3 cellular contexts compared by ENCODE assay signal in the genomic region with DNA sequence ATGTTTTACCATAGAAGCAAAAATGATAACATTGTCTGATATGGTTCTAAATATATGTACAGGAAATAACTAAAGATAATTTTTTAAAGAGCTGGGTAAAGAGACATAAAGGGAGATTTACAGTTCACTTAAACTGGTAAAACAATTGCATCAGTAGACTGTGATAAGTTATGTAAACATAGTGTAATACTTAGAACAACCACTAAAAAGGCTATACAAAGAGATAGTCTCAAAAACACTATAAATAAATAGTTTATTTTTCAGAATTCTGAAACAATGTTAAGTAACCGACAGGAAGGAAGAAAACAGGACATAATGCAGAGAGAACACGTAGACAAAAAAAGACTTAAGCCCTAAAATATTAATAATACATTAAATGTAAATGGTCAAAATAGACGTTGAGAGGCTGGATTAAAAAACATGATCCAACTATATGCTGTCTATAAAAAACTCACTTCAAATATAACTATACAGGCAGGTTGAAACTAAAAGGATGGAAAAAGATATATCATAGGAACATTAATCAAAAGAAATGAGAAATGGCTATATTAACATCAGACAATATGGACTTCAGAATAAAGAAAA.
TF ChIP-seq lines count a peak whose summit lies in the region.

No MANE protein-coding gene starts in this region.

TF ChIP-seq in HCT116, 20 proteins besides CTCF, POLR2A, EP300 and RAD21:
- TF ChIP-seq SIN3A (IDR thresholded peaks at IDR 0.05; ENCODE audit: low read depth) (no peak), CEBPB (IDR thresholded peaks at IDR 0.05; ENCODE audit: low read depth) (no peak), EZH2 (IDR thresholded peaks at IDR 0.05) (no peak), ELF1 (IDR thresholded peaks at IDR 0.05; ENCODE audit: borderline replicate concordance, low read depth) (no peak), YY1 (IDR thresholded peaks at IDR 0.05; ENCODE audit: extremely low read depth, insufficient replicate concordance, low read depth, low read length) (no peak), CBX3 (IDR thresholded peaks at IDR 0.05; ENCODE audit: low read depth) (no peak), ZFX (IDR thresholded peaks at IDR 0.05) (no peak), POLR2AphosphoS5 (IDR thresholded peaks at IDR 0.05; ENCODE audit: low read depth, low read length) (no peak), EZH2phosphoT487 (IDR thresholded peaks at IDR 0.05; ENCODE audit: borderline replicate concordance) (no peak), FOSL1 (IDR thresholded peaks at IDR 0.05; ENCODE audit: low read depth) (no peak), JUND (IDR thresholded peaks at IDR 0.05) (no peak), EGR1 (IDR thresholded peaks at IDR 0.05; ENCODE audit: low read depth) (no peak), TCF7L2 (IDR thresholded peaks at IDR 0.05; ENCODE audit: borderline replicate concordance, extremely low read depth, insufficient read depth, insufficient read length) (no peak), SP1 (IDR thresholded peaks at IDR 0.05; ENCODE audit: low read depth) (no peak)
- TF ChIP-seq, protein P1, sequence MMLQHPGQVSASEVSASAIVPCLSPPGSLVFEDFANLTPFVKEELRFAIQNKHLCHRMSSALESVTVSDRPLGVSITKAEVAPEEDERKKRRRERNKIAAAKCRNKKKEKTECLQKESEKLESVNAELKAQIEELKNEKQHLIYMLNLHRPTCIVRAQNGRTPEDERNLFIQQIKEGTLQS (IDR thresholded peaks at IDR 0.05) = no peak
- TF ChIP-seq, protein P2, sequence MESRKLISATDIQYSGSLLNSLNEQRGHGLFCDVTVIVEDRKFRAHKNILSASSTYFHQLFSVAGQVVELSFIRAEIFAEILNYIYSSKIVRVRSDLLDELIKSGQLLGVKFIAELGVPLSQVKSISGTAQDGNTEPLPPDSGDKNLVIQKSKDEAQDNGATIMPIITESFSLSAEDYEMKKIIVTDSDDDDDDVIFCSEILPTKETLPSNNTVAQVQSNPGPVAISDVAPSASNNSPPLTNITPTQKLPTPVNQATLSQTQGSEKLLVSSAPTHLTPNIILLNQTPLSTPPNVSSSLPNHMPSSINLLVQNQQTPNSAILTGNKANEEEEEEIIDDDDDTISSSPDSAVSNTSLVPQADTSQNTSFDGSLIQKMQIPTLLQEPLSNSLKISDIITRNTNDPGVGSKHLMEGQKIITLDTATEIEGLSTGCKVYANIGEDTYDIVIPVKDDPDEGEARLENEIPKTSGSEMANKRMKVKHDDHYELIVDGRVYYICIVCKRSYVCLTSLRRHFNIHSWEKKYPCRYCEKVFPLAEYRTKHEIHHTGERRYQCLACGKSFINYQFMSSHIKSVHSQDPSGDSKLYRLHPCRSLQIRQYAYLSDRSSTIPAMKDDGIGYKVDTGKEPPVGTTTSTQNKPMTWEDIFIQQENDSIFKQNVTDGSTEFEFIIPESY (IDR thresholded peaks at IDR 0.05; ENCODE audit: extremely low read depth, insufficient replicate concordance, low read length) = no peak
- TF ChIP-seq, protein P3, sequence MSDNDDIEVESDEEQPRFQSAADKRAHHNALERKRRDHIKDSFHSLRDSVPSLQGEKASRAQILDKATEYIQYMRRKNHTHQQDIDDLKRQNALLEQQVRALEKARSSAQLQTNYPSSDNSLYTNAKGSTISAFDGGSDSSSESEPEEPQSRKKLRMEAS (IDR thresholded peaks at IDR 0.05) = no peak
TF ChIP-seq in HCT116: peak in this region for 0.

TF ChIP-seq in K562, 482 proteins besides CTCF, POLR2A, EP300 and RAD21:
- TF ChIP-seq SREBF1 (IDR thresholded peaks at IDR 0.05; ENCODE audit: borderline replicate concordance, low read depth, low read length) (no peak), SMAD1 (IDR thresholded peaks at IDR 0.05; ENCODE audit: low read depth, low read length, partially characterized antibody) (no peak), CEBPG (CRISPR knock-in tag; IDR thresholded peaks at IDR 0.05) (no peak), CEBPG (tag; conservative IDR thresholded peaks at IDR 0.05 in 1 of 2, IDR thresholded peaks at IDR 0.05 in 1 of 2) (peak; percentile 27 to 35; a peak in 1 of 4 replicates), CBFB (CRISPR knock-in tag; IDR thresholded peaks at IDR 0.05) (no peak), GABPA (tag; conservative IDR thresholded peaks at IDR 0.05; ENCODE audit: low read depth) (no peak), ZNF507 (tag; conservative IDR thresholded peaks at IDR 0.05) (peak; percentile 94), FOXA3 (CRISPR knock-in tag; conservative IDR thresholded peaks at IDR 0.05 in 1 of 2, IDR thresholded peaks at IDR 0.05 in 1 of 2) (peak in 1 of 2 experiments; percentile 78; a peak in 2 of 4 replicates)
- TF ChIP-seq, protein P4, sequence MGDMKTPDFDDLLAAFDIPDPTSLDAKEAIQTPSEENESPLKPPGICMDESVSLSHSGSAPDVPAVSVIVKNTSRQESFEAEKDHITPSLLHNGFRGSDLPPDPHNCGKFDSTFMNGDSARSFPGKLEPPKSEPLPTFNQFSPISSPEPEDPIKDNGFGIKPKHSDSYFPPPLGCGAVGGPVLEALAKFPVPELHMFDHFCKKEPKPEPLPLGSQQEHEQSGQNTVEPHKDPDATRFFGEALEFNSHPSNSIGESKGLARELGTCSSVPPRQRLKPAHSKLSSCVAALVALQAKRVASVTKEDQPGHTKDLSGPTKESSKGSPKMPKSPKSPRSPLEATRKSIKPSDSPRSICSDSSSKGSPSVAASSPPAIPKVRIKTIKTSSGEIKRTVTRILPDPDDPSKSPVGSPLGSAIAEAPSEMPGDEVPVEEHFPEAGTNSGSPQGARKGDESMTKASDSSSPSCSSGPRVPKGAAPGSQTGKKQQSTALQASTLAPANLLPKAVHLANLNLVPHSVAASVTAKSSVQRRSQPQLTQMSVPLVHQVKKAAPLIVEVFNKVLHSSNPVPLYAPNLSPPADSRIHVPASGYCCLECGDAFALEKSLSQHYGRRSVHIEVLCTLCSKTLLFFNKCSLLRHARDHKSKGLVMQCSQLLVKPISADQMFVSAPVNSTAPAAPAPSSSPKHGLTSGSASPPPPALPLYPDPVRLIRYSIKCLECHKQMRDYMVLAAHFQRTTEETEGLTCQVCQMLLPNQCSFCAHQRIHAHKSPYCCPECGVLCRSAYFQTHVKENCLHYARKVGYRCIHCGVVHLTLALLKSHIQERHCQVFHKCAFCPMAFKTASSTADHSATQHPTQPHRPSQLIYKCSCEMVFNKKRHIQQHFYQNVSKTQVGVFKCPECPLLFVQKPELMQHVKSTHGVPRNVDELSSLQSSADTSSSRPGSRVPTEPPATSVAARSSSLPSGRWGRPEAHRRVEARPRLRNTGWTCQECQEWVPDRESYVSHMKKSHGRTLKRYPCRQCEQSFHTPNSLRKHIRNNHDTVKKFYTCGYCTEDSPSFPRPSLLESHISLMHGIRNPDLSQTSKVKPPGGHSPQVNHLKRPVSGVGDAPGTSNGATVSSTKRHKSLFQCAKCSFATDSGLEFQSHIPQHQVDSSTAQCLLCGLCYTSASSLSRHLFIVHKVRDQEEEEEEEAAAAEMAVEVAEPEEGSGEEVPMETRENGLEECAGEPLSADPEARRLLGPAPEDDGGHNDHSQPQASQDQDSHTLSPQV (IDR thresholded peaks at IDR 0.05) = no peak
TF ChIP-seq in K562: peak in this region for 3.

TF ChIP-seq in HepG2, 621 proteins besides CTCF, POLR2A, EP300 and RAD21:
- no peak for TF ChIP-seq MED8 (CRISPR knock-in tag; IDR thresholded peaks at IDR 0.05; ENCODE audit: insufficient replicate concordance)
- peak; percentile 48 for TF ChIP-seq CEBPG (CRISPR knock-in tag; IDR thresholded peaks at IDR 0.05)
- TF ChIP-seq FOXA1 (IDR thresholded peaks at IDR 0.05) = no peak
- peak; percentile 46; the same call in 1 of the 2 replicates for TF ChIP-seq FOXA1 (CRISPR knock-in tag; IDR thresholded peaks at IDR 0.05)
- TF ChIP-seq, protein P5, sequence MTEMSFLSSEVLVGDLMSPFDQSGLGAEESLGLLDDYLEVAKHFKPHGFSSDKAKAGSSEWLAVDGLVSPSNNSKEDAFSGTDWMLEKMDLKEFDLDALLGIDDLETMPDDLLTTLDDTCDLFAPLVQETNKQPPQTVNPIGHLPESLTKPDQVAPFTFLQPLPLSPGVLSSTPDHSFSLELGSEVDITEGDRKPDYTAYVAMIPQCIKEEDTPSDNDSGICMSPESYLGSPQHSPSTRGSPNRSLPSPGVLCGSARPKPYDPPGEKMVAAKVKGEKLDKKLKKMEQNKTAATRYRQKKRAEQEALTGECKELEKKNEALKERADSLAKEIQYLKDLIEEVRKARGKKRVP (CRISPR knock-in tag; IDR thresholded peaks at IDR 0.05) = peak in 1 of 2 experiments; percentile 71; a peak in 2 of 4 replicates
- TF ChIP-seq, protein P6, sequence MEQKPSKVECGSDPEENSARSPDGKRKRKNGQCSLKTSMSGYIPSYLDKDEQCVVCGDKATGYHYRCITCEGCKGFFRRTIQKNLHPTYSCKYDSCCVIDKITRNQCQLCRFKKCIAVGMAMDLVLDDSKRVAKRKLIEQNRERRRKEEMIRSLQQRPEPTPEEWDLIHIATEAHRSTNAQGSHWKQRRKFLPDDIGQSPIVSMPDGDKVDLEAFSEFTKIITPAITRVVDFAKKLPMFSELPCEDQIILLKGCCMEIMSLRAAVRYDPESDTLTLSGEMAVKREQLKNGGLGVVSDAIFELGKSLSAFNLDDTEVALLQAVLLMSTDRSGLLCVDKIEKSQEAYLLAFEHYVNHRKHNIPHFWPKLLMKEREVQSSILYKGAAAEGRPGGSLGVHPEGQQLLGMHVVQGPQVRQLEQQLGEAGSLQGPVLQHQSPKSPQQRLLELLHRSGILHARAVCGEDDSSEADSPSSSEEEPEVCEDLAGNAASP (CRISPR knock-in tag; IDR thresholded peaks at IDR 0.05; ENCODE audit: borderline replicate concordance) = no peak
- TF ChIP-seq, protein P7, sequence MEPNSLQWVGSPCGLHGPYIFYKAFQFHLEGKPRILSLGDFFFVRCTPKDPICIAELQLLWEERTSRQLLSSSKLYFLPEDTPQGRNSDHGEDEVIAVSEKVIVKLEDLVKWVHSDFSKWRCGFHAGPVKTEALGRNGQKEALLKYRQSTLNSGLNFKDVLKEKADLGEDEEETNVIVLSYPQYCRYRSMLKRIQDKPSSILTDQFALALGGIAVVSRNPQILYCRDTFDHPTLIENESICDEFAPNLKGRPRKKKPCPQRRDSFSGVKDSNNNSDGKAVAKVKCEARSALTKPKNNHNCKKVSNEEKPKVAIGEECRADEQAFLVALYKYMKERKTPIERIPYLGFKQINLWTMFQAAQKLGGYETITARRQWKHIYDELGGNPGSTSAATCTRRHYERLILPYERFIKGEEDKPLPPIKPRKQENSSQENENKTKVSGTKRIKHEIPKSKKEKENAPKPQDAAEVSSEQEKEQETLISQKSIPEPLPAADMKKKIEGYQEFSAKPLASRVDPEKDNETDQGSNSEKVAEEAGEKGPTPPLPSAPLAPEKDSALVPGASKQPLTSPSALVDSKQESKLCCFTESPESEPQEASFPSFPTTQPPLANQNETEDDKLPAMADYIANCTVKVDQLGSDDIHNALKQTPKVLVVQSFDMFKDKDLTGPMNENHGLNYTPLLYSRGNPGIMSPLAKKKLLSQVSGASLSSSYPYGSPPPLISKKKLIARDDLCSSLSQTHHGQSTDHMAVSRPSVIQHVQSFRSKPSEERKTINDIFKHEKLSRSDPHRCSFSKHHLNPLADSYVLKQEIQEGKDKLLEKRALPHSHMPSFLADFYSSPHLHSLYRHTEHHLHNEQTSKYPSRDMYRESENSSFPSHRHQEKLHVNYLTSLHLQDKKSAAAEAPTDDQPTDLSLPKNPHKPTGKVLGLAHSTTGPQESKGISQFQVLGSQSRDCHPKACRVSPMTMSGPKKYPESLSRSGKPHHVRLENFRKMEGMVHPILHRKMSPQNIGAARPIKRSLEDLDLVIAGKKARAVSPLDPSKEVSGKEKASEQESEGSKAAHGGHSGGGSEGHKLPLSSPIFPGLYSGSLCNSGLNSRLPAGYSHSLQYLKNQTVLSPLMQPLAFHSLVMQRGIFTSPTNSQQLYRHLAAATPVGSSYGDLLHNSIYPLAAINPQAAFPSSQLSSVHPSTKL (CRISPR knock-in tag; IDR thresholded peaks at IDR 0.05) = 0 out of 2 replicates have a peak, but pooled peaks have one; percentile 12
- no peak for TF ChIP-seq SOX13 (IDR thresholded peaks at IDR 0.05)
- peak in 1 of 2 experiments; percentile 53; a peak in 1 of 4 replicates for TF ChIP-seq SOX13 (CRISPR knock-in tag; conservative IDR thresholded peaks at IDR 0.05 in 1 of 2, IDR thresholded peaks at IDR 0.05 in 1 of 2)
- peak; percentile 63; the same call in 1 of the 2 replicates for TF ChIP-seq SOX5 (CRISPR knock-in tag; IDR thresholded peaks at IDR 0.05; ENCODE audit: borderline replicate concordance)
- peak; percentile 50 for TF ChIP-seq FOXA3 (CRISPR knock-in tag; IDR thresholded peaks at IDR 0.05)
- no peak for TF ChIP-seq NCOA1 (CRISPR knock-in tag; IDR thresholded peaks at IDR 0.05)
- TF ChIP-seq ARHGAP35 (CRISPR knock-in tag; IDR thresholded peaks at IDR 0.05; ENCODE audit: borderline replicate concordance) = no peak
